ENCODE assay signal across 9 cellular contexts in the genomic region with DNA sequence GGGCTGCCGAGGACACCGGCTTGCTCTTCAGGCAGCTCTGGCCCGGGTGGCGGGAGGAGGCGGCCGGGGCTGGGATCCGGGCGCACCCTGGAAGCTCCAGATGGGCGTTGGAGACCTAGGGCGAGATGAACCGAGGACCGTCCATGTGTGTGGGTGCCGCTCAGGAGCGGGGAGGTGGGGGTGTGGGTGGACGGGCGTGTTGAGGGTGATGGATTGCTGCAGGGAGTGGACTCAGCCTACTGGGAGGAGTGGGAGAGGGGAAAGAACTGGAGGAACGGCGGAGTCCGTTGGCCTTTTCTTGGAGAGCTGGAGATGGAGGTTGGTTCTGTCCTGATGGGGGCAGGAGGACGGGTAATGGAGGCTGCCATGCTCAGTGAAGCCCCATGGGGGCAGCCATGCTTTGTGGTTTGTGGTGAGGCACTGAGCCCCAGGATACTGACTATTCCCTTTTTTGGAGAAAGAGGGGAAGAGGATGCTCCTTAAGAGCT. TPM values are rescaled to one million over a fixed set of nuclear protein-coding genes. Genes with fewer than 3 reads are reported as not detected.
DNase-seq lines count a peak whose midpoint lies in the region; ATAC-seq, FAIRE-seq and TF ChIP-seq lines count a peak whose summit lies in the region.
"Had no signal": no experiment of that assay in that cellular context is flagged by ENCODE, and none has a peak within 500 bp of the region (broad histone marks: within the 10 kb centered on the region; RNA-seq: fewer than 3 reads in every experiment).

No MANE protein-coding gene starts in this region.

- 30% methylated on average over 12 of the region's 20 CpGs for whole genome bisulfite sequencing in suprapubic skin

- POLR2A ChIA-PET in BJ (lab: Charles Lee), result interaction anchor here (0.6 kb wide), 1 partner anchor 130 kb away, joined by 3 read pairs; no protein-coding TSS in a partner anchor

- H3K4me3 ChIP-seq in BJ (ENCODE audit: low read depth, low read length), result no peak overlapping the region
- no peak overlapping the region for H3K4me3 ChIP-seq in suprapubic skin
- H3K4me3 ChIP-seq: SJSA1 had no signal

- H3K4me1 ChIP-seq in suprapubic skin, result peaks cover 9% of the 10 kb centered on the region

- H3K27me3 ChIP-seq in BJ (ENCODE audit: control insufficient read depth, insufficient read depth, low read length) (peaks cover 10% of the 10 kb centered on the region), suprapubic skin (peaks cover 71% of the 10 kb centered on the region)

- TF ChIP-seq CTCF in BJ (IDR thresholded peaks at IDR 0.05; ENCODE audit: insufficient read depth, low read depth, low read length) (peak; percentile 55), endothelial cell (IDR thresholded peaks at IDR 0.05; ENCODE audit: unreplicated experiment) (no peak), neural crest cell (conservative IDR thresholded peaks at IDR 0.05) (peak; percentile 37), suprapubic skin (IDR thresholded peaks at IDR 0.05) (no peak)

- H3K4me1 Mint-ChIP-seq in endothelial cell (ENCODE audit: unreplicated experiment) (peaks cover 3% of the 10 kb centered on the region), neural crest cell (peaks cover 9% of the 10 kb centered on the region)

- TF ChIP-seq POLR2A in GM12891 (IDR thresholded peaks at IDR 0.05; ENCODE audit: low read depth, low read length) (no peak), suprapubic skin (IDR thresholded peaks at IDR 0.05) (no peak)

- peaks cover 2% of the 10 kb centered on the region for H3K36me3 Mint-ChIP-seq in endothelial cell (ENCODE audit: low read depth, unreplicated experiment)
- no peaks in the 10 kb centered on the region for H3K36me3 Mint-ChIP-seq in neural crest cell (ENCODE audit: low read depth)

- H3K4me3 Mint-ChIP-seq in endothelial cell (ENCODE audit: unreplicated experiment) (no peak overlapping the region), neural crest cell (peak overlapping the region; percentile 15)

- DNase-seq in BJ (ENCODE audit: low read depth) (no peak), GM12891 (ENCODE audit: insufficient read length, low spot score) (no peak), RPMI7951 (ENCODE audit: low read depth) (peak; percentile 38), endothelial cell (ENCODE audit: low spot score) (peak; percentile 67), neural crest cell (ENCODE audit: low read depth, low spot score) (peak; percentile 14), suprapubic skin (ENCODE audit: low spot score in 2 of 2) (no peak)
- no peak for DNase-seq in activated effector memory CD4-positive, alpha-beta T cell treated with anti-CD3 and anti-CD28 coated beads, Interleukin-2, amount 50 U/mL, for 16 hours

- H3K9me3 Mint-ChIP-seq in endothelial cell (ENCODE audit: unreplicated experiment) (no peaks in the 10 kb centered on the region), neural crest cell (no peaks in the 10 kb centered on the region)

- CTCF ChIA-PET in BJ (lab: Yijun Ruan, JAX), result interaction anchor here (1.0 to 2.9 kb wide), 10 partner anchors 10 to 424 kb away, joined by 3 to 18 read pairs (median 4); no protein-coding TSS in a partner anchor

- FAIRE-seq in GM12891 (lab: Jason Lieb, UNC), result peak; percentile 43

- H3K36me3 ChIP-seq in BJ (ENCODE audit: control insufficient read depth, insufficient read depth, low read length), result peaks cover 3% of the 10 kb centered on the region
- H3K36me3 ChIP-seq in suprapubic skin, result no peaks in the 10 kb centered on the region
- H3K36me3 ChIP-seq: SJSA1 had no signal

- H3K27ac ChIP-seq in suprapubic skin, result no peak overlapping the region
- H3K27ac ChIP-seq: SJSA1 had no signal

- ATAC-seq in GM21360 (IDR thresholded peaks at IDR 0.05; ENCODE audit: unreplicated experiment), result no peak

- H3K27me3 Mint-ChIP-seq in endothelial cell (ENCODE audit: unreplicated experiment) (peaks cover 19% of the 10 kb centered on the region), neural crest cell (ENCODE audit: low read depth) (peaks cover 11% of the 10 kb centered on the region)

- H3K27ac Mint-ChIP-seq in endothelial cell (ENCODE audit: unreplicated experiment) (no peak overlapping the region), neural crest cell (ENCODE audit: unreplicated experiment) (no peak overlapping the region)

- H3K9me3 ChIP-seq in suprapubic skin, result no peaks in the 10 kb centered on the region

- no peak for TF ChIP-seq EP300 in suprapubic skin (IDR thresholded peaks at IDR 0.05)

TF ChIP-seq in GM12891, 5 proteins besides CTCF, POLR2A, EP300 and RAD21:
- no peak for TF ChIP-seq TAF1 (IDR thresholded peaks at IDR 0.05; ENCODE audit: low read depth, low read length)
- no peak for TF ChIP-seq POU2F2 (IDR thresholded peaks at IDR 0.05; ENCODE audit: low read depth, low read length)
- no peak for TF ChIP-seq SPI1 (IDR thresholded peaks at IDR 0.05; ENCODE audit: low read depth, low read length)
- TF ChIP-seq PAX5 (IDR thresholded peaks at IDR 0.05; ENCODE audit: insufficient read depth, low read length, severe bottlenecking), result no peak
- no peak for TF ChIP-seq POLR2AphosphoS5 (IDR thresholded peaks at IDR 0.05; ENCODE audit: low read depth, low read length)

RNA-seq across cellular contexts. Expression of a gene that starts 27.1 kb away (rescaled TPM):
- 7.4 and 19.5 TPM in 2 replicates for polyA plus RNA-seq in BJ (2011; rRNA removed)
- 16.0 and 17.3 TPM in 2 replicates for polyA minus RNA-seq in BJ (2011; rRNA and poly(A)+ RNA removed)
- 19.4 TPM for polyA plus RNA-seq in GM12891 (2012; ENCODE audit: low read depth, missing spikeins)
- 4.1 and 5.0 TPM in 2 replicates for total RNA-seq in RPMI7951 (2014; rRNA removed; shearing (Covaris generic))
- total RNA-seq in endothelial cell (ENCODE audit: unreplicated experiment) (44.4 TPM), neural crest cell (55.7 and 62.9 TPM in 2 replicates), suprapubic skin (10 to 100 TPM; 13.5 to 43.5 (median 22.1) TPM)

RNA-seq across cellular contexts. Expression of a gene that starts 33.2 kb away (rescaled TPM):
- polyA plus RNA-seq in BJ (2011; rRNA removed), result 170 and 197 TPM in 2 replicates
- 62.7 and 97.2 TPM in 2 replicates for polyA minus RNA-seq in BJ (2011; rRNA and poly(A)+ RNA removed)
- 305 TPM for polyA plus RNA-seq in GM12891 (2012; ENCODE audit: low read depth, missing spikeins)
- total RNA-seq in RPMI7951 (2014; rRNA removed; shearing (Covaris generic)), result 189 and 282 TPM in 2 replicates
- 171 TPM for total RNA-seq in endothelial cell (ENCODE audit: unreplicated experiment)
- total RNA-seq in neural crest cell, result 200 and 235 TPM in 2 replicates
- total RNA-seq in suprapubic skin, result 100 to 1,000 TPM; 156 to 176 (median 164) TPM

RNA-seq across cellular contexts. Expression of a gene that starts 43.2 kb away (rescaled TPM):
- polyA plus RNA-seq in BJ (2011; rRNA removed), result 6.5 and 8.3 TPM in 2 replicates
- 2.5 and 4.9 TPM in 2 replicates for polyA minus RNA-seq in BJ (2011; rRNA and poly(A)+ RNA removed)
- 15.2 TPM for polyA plus RNA-seq in GM12891 (2012; ENCODE audit: low read depth, missing spikeins)
- 0.10 and 0.24 TPM in 2 replicates for total RNA-seq in RPMI7951 (2014; rRNA removed; shearing (Covaris generic))
- total RNA-seq in endothelial cell (ENCODE audit: unreplicated experiment) (13.2 TPM), neural crest cell (18.1 and 18.7 TPM in 2 replicates), suprapubic skin (10 to 100 TPM in 3 of 4 donors, 1 to 10 TPM in 1; 9.3 to 36.9 (median 12.7) TPM)

Comparison
In these comparisons a context has a peak if more than half of its experiments do, and no peak if none do; other contexts are left out.
1. DNase-seq: peak in RPMI7951 (single experiment), endothelial cell (single experiment) and neural crest cell (single experiment); none in BJ (single experiment), GM12891 (single experiment), suprapubic skin (0 of 2) and activated effector memory CD4-positive, alpha-beta T cell treated with anti-CD3 and anti-CD28 coated beads, Interleukin-2, amount 50 U/mL, for 16 hours (single experiment).
2. CTCF ChIP-seq: peak in BJ (single experiment) and neural crest cell (single experiment); none in endothelial cell (single experiment) and suprapubic skin (0 of 2).